ENCODE assay signal across 17 cellular contexts in the genomic region with DNA sequence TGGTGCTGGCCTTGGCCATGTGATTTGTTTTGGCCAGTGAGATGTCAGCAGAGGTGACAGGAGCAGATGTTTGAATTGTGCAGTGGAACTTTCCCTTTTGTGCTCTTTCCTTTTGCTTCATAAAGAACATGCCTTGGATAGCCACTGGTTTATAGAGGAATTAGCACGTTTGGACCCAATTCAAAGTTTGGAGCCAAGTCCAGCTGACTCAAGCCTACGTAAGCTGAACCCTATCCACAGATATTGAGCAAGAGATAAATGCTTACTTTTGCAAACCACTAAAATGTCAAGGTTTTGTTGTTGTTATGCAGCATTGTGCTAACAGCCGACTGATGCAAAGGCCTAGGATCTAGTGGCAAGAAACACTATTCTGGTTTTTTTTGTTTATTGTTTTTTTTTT.
A peak's percentile ranks its signal among the peaks of the same experiment; 100 is the strongest.
DNase-seq lines count a peak whose midpoint lies in the region; ATAC-seq and TF ChIP-seq lines count a peak whose summit lies in the region.
"Had no signal": no experiment of that assay in that cellular context is flagged by ENCODE, and none has a peak within 500 bp of the region (broad histone marks: within the 10 kb centered on the region; RNA-seq: fewer than 3 reads in every experiment).

No MANE protein-coding gene starts in this region.

- no peak for TF ChIP-seq CTCF in AG09319 (IDR thresholded peaks at IDR 0.05; ENCODE audit: low read depth, low read length)
- TF ChIP-seq CTCF in choroid plexus epithelial cell (conservative IDR thresholded peaks at IDR 0.05; ENCODE audit: low read depth, low read length) = no peak
- no peak for TF ChIP-seq CTCF in liver (IDR thresholded peaks at IDR 0.05; ENCODE audit: low read depth, low read length, missing input control)

- H3K27me3 ChIP-seq in liver (ENCODE audit: control insufficient read depth in 4 of 4, insufficient read depth in 4 of 4, low read length in 3 of 4) = no peaks in the 10 kb centered on the region
- H3K27me3 ChIP-seq: stomach had no signal

- WGBS in liver = 41% methylated on average over 3 of the region's 3 CpGs

- peaks cover 0 to 2% (median 0%) of the 10 kb centered on the region in 4 donors for H3K9me3 ChIP-seq in liver (ENCODE audit: control insufficient read depth in 4 of 4, low read length in 3 of 4)
- H3K9me3 ChIP-seq: stomach had no signal

- no peak overlapping the region for H3K9ac ChIP-seq in liver (ENCODE audit: low read depth in 1 of 2, low read length in 2 of 2)

- DNase-seq in AG09319 (ENCODE audit: extremely low read depth, low read depth) (peak; percentile 67), LHCN-M2 (ENCODE audit: low read depth) (peak; percentile 73), choroid plexus epithelial cell (ENCODE audit: low read depth) (peak; percentile 92), NCI-H510A treated with DMSO at 0.1 percent for 48 hours (lab: John Stamatoyannopoulos, UW) (no peak), COLO829 (ENCODE audit: low spot score) (no peak)
- DNase-seq: activated CD4-positive, alpha-beta T cell treated with anti-CD3 and anti-CD28 coated beads for 4 hours; activated naive CD4-positive, alpha-beta T cell; GOT3; mesendoderm; NCI-H2081; NCI-H526 treated with DMSO at 0.1 percent for 48 hours; stomach had no signal

- ATAC-seq in HG03439 (IDR thresholded peaks at IDR 0.05; ENCODE audit: unreplicated experiment) (no peak), GM19351 (IDR thresholded peaks at IDR 0.05; ENCODE audit: unreplicated experiment) (no peak)

- no peaks in the 10 kb centered on the region for H3K36me3 ChIP-seq in liver (ENCODE audit: control insufficient read depth in 4 of 4, insufficient read depth in 3 of 4, low read depth in 1 of 4, low read length in 3 of 4)
- H3K36me3 ChIP-seq: stomach had no signal

- TF ChIP-seq RAD21 in liver (IDR thresholded peaks at IDR 0.05) = peak; percentile 3 to 14

- H3K27ac ChIP-seq in liver (ENCODE audit: low read depth in 1 of 2, low read length in 2 of 2) = no peak overlapping the region
- H3K27ac ChIP-seq: PC-9, SK-N-MC, stomach had no signal

- H3K4me1 ChIP-seq in liver (ENCODE audit: control insufficient read depth in 4 of 4, insufficient read depth in 4 of 4, low read length in 3 of 4) = no peaks in the 10 kb centered on the region

- H3K4me3 ChIP-seq in choroid plexus epithelial cell (ENCODE audit: low read depth, low read length) (no peak overlapping the region), liver (ENCODE audit: low read depth in 1 of 3, low read length in 3 of 3) (no peak overlapping the region)
- H3K4me3 ChIP-seq: PC-9, SK-N-MC, stomach had no signal

TF ChIP-seq in liver, 16 proteins besides CTCF, POLR2A, EP300 and RAD21:
- TF ChIP-seq HNF4G (IDR thresholded peaks at IDR 0.05) = no peak
- TF ChIP-seq RXRA (IDR thresholded peaks at IDR 0.05) = peak in 1 of 2 donors; percentile 42
- TF ChIP-seq, protein P1, sequence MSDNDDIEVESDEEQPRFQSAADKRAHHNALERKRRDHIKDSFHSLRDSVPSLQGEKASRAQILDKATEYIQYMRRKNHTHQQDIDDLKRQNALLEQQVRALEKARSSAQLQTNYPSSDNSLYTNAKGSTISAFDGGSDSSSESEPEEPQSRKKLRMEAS (IDR thresholded peaks at IDR 0.05) = no peak
- TF ChIP-seq HNF4A (conservative IDR thresholded peaks at IDR 0.05) = peak; percentile 76 to 85
TF ChIP-seq in liver: peak in this region for 2.

Comparison
In these comparisons a context has a peak if more than half of its experiments do, and no peak if none do; other contexts are left out.
1. DNase-seq: peak in AG09319 (single experiment), LHCN-M2 (single experiment) and choroid plexus epithelial cell (single experiment); none in NCI-H510A treated with DMSO at 0.1 percent for 48 hours (single experiment) and COLO829 (single experiment).